22 cellular contexts compared by ENCODE assay signal in genomic region chr13:23620211-23620610, GRCh38. TPM values are rescaled to one million over a fixed set of nuclear protein-coding genes. Genes with fewer than 3 reads are reported as not detected.
DNase-seq lines count a peak whose midpoint lies in the region; ATAC-seq and TF ChIP-seq lines count a peak whose summit lies in the region.
"Had no signal": no experiment of that assay in that cellular context is flagged by ENCODE, and none has a peak within 500 bp of the region (broad histone marks: within the 10 kb centered on the region; RNA-seq: fewer than 3 reads in every experiment).

No MANE protein-coding gene starts in this region.

- 96% methylated on average over 5 of the region's 5 CpGs for WGBS in smooth muscle cell (ENCODE audit: low lambda C conversion rate)

- H3K4me2 ChIP-seq in smooth muscle cell = no peak overlapping the region
- H3K4me2 ChIP-seq: GM23338 had no signal

- intact Hi-C loops in left ventricle myocardium inferior (cut with micrococcal nuclease) = no loop called here
- intact Hi-C loops in Right ventricle myocardium inferior (cut with DNase I) = no loop called here

- no peak for TF ChIP-seq CTCF in left ventricle myocardium inferior (IDR thresholded peaks at IDR 0.05; ENCODE audit: borderline replicate concordance)
- TF ChIP-seq CTCF in smooth muscle cell (IDR thresholded peaks at IDR 0.05; ENCODE audit: borderline replicate concordance, insufficient read depth, poor library complexity, severe bottlenecking) = no peak

- ATAC-seq in Right ventricle myocardium inferior = no peak
- no peak for ATAC-seq in HG03108 (IDR thresholded peaks at IDR 0.05; ENCODE audit: unreplicated experiment)
- ATAC-seq: CD8-positive, alpha-beta T cell; GM23338 had no signal

- H3K9me3 ChIP-seq in left ventricle myocardium inferior (replicated peaks) (peaks cover 14% of the 10 kb centered on the region), SJCRH30 (replicated peaks) (no peaks in the 10 kb centered on the region; the same call in 1 of the 2 replicates), smooth muscle cell (replicated peaks; ENCODE audit: low read depth) (no peaks in the 10 kb centered on the region)

- no peak overlapping the region for H3K4me3 ChIP-seq in left ventricle myocardium inferior
- no peak overlapping the region for H3K4me3 ChIP-seq in SJCRH30
- no peak overlapping the region for H3K4me3 ChIP-seq in smooth muscle cell
- H3K4me3 ChIP-seq: GM23338 had no signal

- no peak for DNase-seq in left ventricle myocardium inferior
- no peak for DNase-seq in Right ventricle myocardium inferior (ENCODE audit: missing footprints)
- DNase-seq in SJCRH30 = peak; percentile 54 to 63
- peak; percentile 17 for DNase-seq in kidney tubule cell (ENCODE audit: low spot score)
- no peak for DNase-seq in smooth muscle cell (lab: John Stamatoyannopoulos, UW; ENCODE audit: unreplicated experiment)
- no peak for DNase-seq in Kasumi-1 (lab: John Stamatoyannopoulos, UW)
- no peak for DNase-seq in stimulated activated CD4-positive, alpha-beta T cell treated with anti-CD3 and anti-CD28 coated beads, Interleukin-4, amount 100 ng/mL, for 24 hours
- DNase-seq: 8988T; AML-193; C1 segment of cervical spinal cord; Calu3; CD8-positive, alpha-beta T cell; HCEC 1CT; NCI-H1092 treated with DMSO at 0.1 percent for 48 hours; NCI-H146; NCI-H2029; NCI-H2227 treated with DMSO at 0.1 percent for 48 hours; NCI-H510A; NCI-H748 treated with DMSO at 0.1 percent for 48 hours; NK-92 treated with Interleukin-12 subunit alpha and Interleukin-12 subunit beta, amount 100 ng/mL, for 24 hours had no signal

- H3K27ac ChIP-seq in left ventricle myocardium inferior (replicated peaks) (peak overlapping the region; percentile 52), SJCRH30 (no peak overlapping the region), smooth muscle cell (ENCODE audit: low read depth) (peak overlapping the region; percentile 93)

- peak overlapping the region; percentile 70 for H3K9ac ChIP-seq in smooth muscle cell (ENCODE audit: low read depth)

- peaks cover 8% of the 10 kb centered on the region for H3F3A ChIP-seq in smooth muscle cell (ENCODE audit: low read depth)

- H3K27me3 ChIP-seq in left ventricle myocardium inferior (ENCODE audit: low read depth) = no peaks in the 10 kb centered on the region
- H3K27me3 ChIP-seq in SJCRH30 = no peaks in the 10 kb centered on the region
- no peaks in the 10 kb centered on the region for H3K27me3 ChIP-seq in smooth muscle cell (ENCODE audit: low read depth)

- H3K36me3 ChIP-seq in left ventricle myocardium inferior (peaks cover 41% of the 10 kb centered on the region), SJCRH30 (no peaks in the 10 kb centered on the region), smooth muscle cell (ENCODE audit: low read depth) (no peaks in the 10 kb centered on the region)

- no peak overlapping the region for H2AFZ ChIP-seq in smooth muscle cell (ENCODE audit: low read depth)

- H3K79me2 ChIP-seq in smooth muscle cell (ENCODE audit: low read depth) = peaks cover 7% of the 10 kb centered on the region

- H3K4me1 ChIP-seq in left ventricle myocardium inferior = peaks cover 38% of the 10 kb centered on the region
- H3K4me1 ChIP-seq in SJCRH30 = peaks cover 48% of the 10 kb centered on the region
- H3K4me1 ChIP-seq in smooth muscle cell (ENCODE audit: low read depth) = peaks cover 14% of the 10 kb centered on the region

- H4K20me1 ChIP-seq in smooth muscle cell (ENCODE audit: low read depth) = no peaks in the 10 kb centered on the region

RNA-seq across cellular contexts. Expression of gene TNFRSF19, which starts 50.0 kb away (rescaled TPM):
- total RNA-seq in left ventricle myocardium inferior (25.9 TPM), Right ventricle myocardium inferior (36.5 TPM), smooth muscle cell (34.3 and 38.8 TPM in 2 replicates)
- 3.8 and 4.1 TPM in 2 replicates for total RNA-seq in SJCRH30 (2014; rRNA removed; shearing (Covaris generic))
- 15.5 and 24.5 TPM in 2 replicates for polyA plus RNA-seq in smooth muscle cell
- total RNA-seq: CD8-positive, alpha-beta T cell had no signal

Comparison
In these comparisons a context has a peak if more than half of its experiments do, and no peak if none do; other contexts are left out.
1. DNase-seq: peak in SJCRH30 (2 of 2) and kidney tubule cell (single experiment); none in left ventricle myocardium inferior (single experiment), Right ventricle myocardium inferior (single experiment), smooth muscle cell (single experiment), Kasumi-1 (0 of 2) and stimulated activated CD4-positive, alpha-beta T cell treated with anti-CD3 and anti-CD28 coated beads, Interleukin-4, amount 100 ng/mL, for 24 hours (single experiment).